In genomic region chr13:27463500-27463899, GRCh38 we compare ENCODE assay signal across 15 cellular contexts. TPM values are rescaled to one million over a fixed set of nuclear protein-coding genes. Genes with fewer than 3 reads are reported as not detected.
DNase-seq lines count a peak whose midpoint lies in the region; ATAC-seq, FAIRE-seq and TF ChIP-seq lines count a peak whose summit lies in the region.
"Had no signal": no experiment of that assay in that cellular context is flagged by ENCODE, and none has a peak within 500 bp of the region (broad histone marks: within the 10 kb centered on the region; RNA-seq: fewer than 3 reads in every experiment).

No MANE protein-coding gene starts in this region.

- H2AFZ ChIP-seq in OCI-LY3 (ENCODE audit: low read depth, low read length) (peak overlapping the region; percentile 59; the same call in 1 of the 2 replicates), H1 (ENCODE audit: low read length) (0 out of 2 replicates have a peak overlapping the region, but pooled peaks have one; percentile 14), osteoblast (ENCODE audit: low read length) (no peak overlapping the region)

- no peak for FAIRE-seq in H1 (lab: Jason Lieb, UNC)

- CTCF ChIA-PET in H1 (lab: Charles Lee; ENCODE audit: partially characterized antibody): interaction anchor here (1.0 to 1.3 kb wide), 2 partner anchors 70 to 101 kb away, joined by 3 read pairs; no protein-coding TSS in a partner anchor

- no peak overlapping the region for H4K8ac ChIP-seq in H1 (ENCODE audit: extremely low read depth, insufficient read depth, low read length)

- H3K36me3 ChIP-seq in heart left ventricle: no peaks in the 10 kb centered on the region
- peaks cover 2% of the 10 kb centered on the region for H3K36me3 ChIP-seq in OCI-LY3 (replicated peaks; ENCODE audit: low read depth, low read length)
- H3K36me3 ChIP-seq in H1 (ENCODE audit: control insufficient read depth in 2 of 4, insufficient read depth in 4 of 4, low read length in 3 of 4): no peaks in the 10 kb centered on the region
- no peaks in the 10 kb centered on the region for H3K36me3 ChIP-seq in osteoblast (ENCODE audit: insufficient read depth, low read length)
- H3K36me3 ChIP-seq: BE2C had no signal

- no peak overlapping the region for H3K18ac ChIP-seq in H1 (ENCODE audit: extremely low read depth, low read length)

- no peaks in the 10 kb centered on the region for H3K23me2 ChIP-seq in H1 (ENCODE audit: low read depth, low read length)

- H2BK20ac ChIP-seq in H1 (ENCODE audit: low read length): no peak overlapping the region

- H3K9me3 ChIP-seq in heart left ventricle (no peaks in the 10 kb centered on the region), OCI-LY3 (ENCODE audit: insufficient read depth, low read length) (peaks cover 2% of the 10 kb centered on the region; the same call in 1 of the 2 replicates), H1 (ENCODE audit: insufficient read depth in 2 of 2, low read depth in 1 of 2, low read length in 1 of 2) (no peaks in the 10 kb centered on the region; a peak in 1 of 4 replicates), osteoblast (ENCODE audit: low read depth, low read length) (no peaks in the 10 kb centered on the region)
- H3K9me3 ChIP-seq: BE2C had no signal

- no peak overlapping the region for H3K56ac ChIP-seq in H1 (replicated peaks; ENCODE audit: insufficient read length, low read depth, low read length)

- H2BK15ac ChIP-seq in H1 (ENCODE audit: low read length): no peak overlapping the region

- H3K79me1 ChIP-seq in H1 (ENCODE audit: low read depth, low read length): no peaks in the 10 kb centered on the region

- H4K91ac ChIP-seq in H1 (replicated peaks; ENCODE audit: insufficient read length, low read length): no peak overlapping the region

- no peak overlapping the region for H3K9ac ChIP-seq in OCI-LY3 (ENCODE audit: low read length)
- no peak overlapping the region for H3K9ac ChIP-seq in H1 (replicated peaks in 1 of 4; ENCODE audit: extremely low read depth in 1 of 4, low read depth in 3 of 4, low read length in 3 of 4)

- H3K4ac ChIP-seq in H1 (replicated peaks; ENCODE audit: insufficient read length, low read depth, low read length): no peak overlapping the region

- H2BK12ac ChIP-seq in H1 (ENCODE audit: low read depth, low read length): no peak overlapping the region

- no peak overlapping the region for H3K14ac ChIP-seq in H1 (ENCODE audit: insufficient read length)

- no peak for TF ChIP-seq RAD21 in H1 (IDR thresholded peaks at IDR 0.05 in 1 of 2, conservative IDR thresholded peaks at IDR 0.05 in 1 of 2; ENCODE audit: low read depth in 2 of 2, low read length in 2 of 2)

- 45 to 65% (median 53%) methylated on average over 4 to 6 of the region's 6 CpGs for WGBS in heart left ventricle, 4 donors
- 78% methylated on average over 6 of the region's 6 CpGs; no CpG with 5 or more reads in 1 of the 2 experiments for WGBS in H1 (ENCODE audit: extremely low coverage in 1 of 2, insufficient coverage in 1 of 2, insufficient read length in 1 of 2, insufficient replicate concordance in 2 of 2, low coverage in 1 of 2, low lambda C conversion rate in 2 of 2, missing lambda C conversion rate in 1 of 2), 2 experiments

- H3K79me2 ChIP-seq in OCI-LY3 (ENCODE audit: low read length) (no peaks in the 10 kb centered on the region), H1 (ENCODE audit: control insufficient read depth in 1 of 2, insufficient read depth in 2 of 2, low read length in 2 of 2) (no peaks in the 10 kb centered on the region), osteoblast (ENCODE audit: insufficient read depth, low read length) (no peaks in the 10 kb centered on the region)

- ATAC-seq in heart left ventricle: peak in 3 of 4 donors; percentile 12 to 44 (median 15)
- ATAC-seq: CD8-positive, alpha-beta T cell had no signal

- POLR2A ChIA-PET in H1 (lab: Charles Lee; ENCODE audit: partially characterized antibody): interaction anchor here (1.6 kb wide), 1 partner anchor 12 kb away, joined by 5 read pairs; no protein-coding TSS in a partner anchor

- TF ChIP-seq CTCF in heart left ventricle (IDR thresholded peaks at IDR 0.05): no peak
- no peak for TF ChIP-seq CTCF in OCI-LY3 (IDR thresholded peaks at IDR 0.05; ENCODE audit: low read depth, low read length)
- TF ChIP-seq CTCF in H1 (IDR thresholded peaks at IDR 0.05; ENCODE audit: control extremely low read depth in 1 of 3, insufficient read depth in 1 of 3, low read depth in 1 of 3, low read length in 3 of 3): no peak
- TF ChIP-seq CTCF in osteoblast (IDR thresholded peaks at IDR 0.05; ENCODE audit: extremely low read depth, low read depth, low read length): no peak

- no peak overlapping the region for H3K23ac ChIP-seq in H1 (ENCODE audit: insufficient read length)

- H2BK120ac ChIP-seq in H1 (replicated peaks; ENCODE audit: low read depth, low read length): no peak overlapping the region

- H3K4me3 ChIP-seq in heart left ventricle (no peak overlapping the region), OCI-LY3 (ENCODE audit: low read length) (no peak overlapping the region), H1 (ENCODE audit: extremely low read depth in 1 of 4, insufficient read depth in 2 of 4, low read depth in 3 of 4, low read length in 4 of 4) (no peak overlapping the region), osteoblast (ENCODE audit: insufficient read depth, low read length) (no peak overlapping the region)

- H3K27ac ChIP-seq in heart left ventricle (peak overlapping the region in 3 of 12 donors; percentile 23 to 32 (median 25)), OCI-LY3 (ENCODE audit: low read length) (no peak overlapping the region), H1 (ENCODE audit: low read depth, low read length) (no peak overlapping the region), osteoblast (ENCODE audit: low read depth, low read length) (no peak overlapping the region)
- H3K27ac ChIP-seq: RWPE1 had no signal

- H4K5ac ChIP-seq in H1 (ENCODE audit: insufficient read length, low read depth, low read length): no peak overlapping the region

- no peak overlapping the region for H2BK5ac ChIP-seq in H1 (ENCODE audit: low read depth, low read length)

- TF ChIP-seq POLR2A in heart left ventricle (IDR thresholded peaks at IDR 0.05) (no peak), H1 (IDR thresholded peaks at IDR 0.05; ENCODE audit: control extremely low read depth in 1 of 2, low read depth in 2 of 2, low read length in 2 of 2) (no peak)

- no peak overlapping the region for H3K4me2 ChIP-seq in OCI-LY3 (ENCODE audit: low read length)
- H3K4me2 ChIP-seq in H1 (ENCODE audit: insufficient read depth in 1 of 2, low read depth in 2 of 2, low read length in 2 of 2): no peak overlapping the region
- no peak overlapping the region for H3K4me2 ChIP-seq in osteoblast (ENCODE audit: insufficient read depth, low read length)

- DNase-seq in heart left ventricle (no peak), cardiac septum (ENCODE audit: low spot score) (no peak), H1 (ENCODE audit: low read depth in 1 of 2, low spot score in 2 of 2) (no peak), osteoblast (ENCODE audit: insufficient read length, low spot score, missing footprints) (peak; percentile 37), NCI-H1092 treated with DMSO at 0.1 percent for 48 hours (lab: John Stamatoyannopoulos, UW) (no peak), NCI-H2029 (lab: John Stamatoyannopoulos, UW) (no peak)
- DNase-seq in effector CD4-positive, alpha-beta T cell: no peak
- DNase-seq: BE2C; CD8-positive, alpha-beta T cell; H9; Kasumi-1; NCI-H1930; NCI-H510A treated with DMSO at 0.1 percent for 48 hours had no signal

- H4K20me1 ChIP-seq in OCI-LY3 (ENCODE audit: insufficient read depth, low read length): no peaks in the 10 kb centered on the region
- no peaks in the 10 kb centered on the region for H4K20me1 ChIP-seq in H1 (replicated peaks in 1 of 2; ENCODE audit: control insufficient read depth in 1 of 2, insufficient read depth in 2 of 2, low read length in 2 of 2)
- H4K20me1 ChIP-seq in osteoblast (ENCODE audit: insufficient read depth, low read length): no peaks in the 10 kb centered on the region

- no peaks in the 10 kb centered on the region for H3K27me3 ChIP-seq in heart left ventricle
- H3K27me3 ChIP-seq in OCI-LY3 (ENCODE audit: low read depth, low read length): no peaks in the 10 kb centered on the region
- H3K27me3 ChIP-seq in H1 (replicated peaks in 1 of 4; ENCODE audit: control insufficient read depth in 3 of 4, extremely low read depth in 1 of 4, insufficient read depth in 3 of 4, low read length in 3 of 4): no peaks in the 10 kb centered on the region; a peak in 1 of 7 replicates
- H3K27me3 ChIP-seq in osteoblast (ENCODE audit: insufficient read depth, low read length): no peaks in the 10 kb centered on the region
- H3K27me3 ChIP-seq: BE2C had no signal

- no peak overlapping the region for H2AK5ac ChIP-seq in H1 (ENCODE audit: low read depth, low read length)

- intact Hi-C loops in heart left ventricle (cut with DNase I) (no loop called here), cardiac septum (cut with DNase I) (no loop called here)

- no peak for TF ChIP-seq EP300 in H1 (IDR thresholded peaks at IDR 0.05; ENCODE audit: borderline replicate concordance in 1 of 2, low read depth in 2 of 2, low read length in 2 of 2)

- peaks cover 0 to 23% (median 9%) of the 10 kb centered on the region in 12 donors for H3K4me1 ChIP-seq in heart left ventricle
- peaks cover 4% of the 10 kb centered on the region; the same call in 1 of the 2 replicates for H3K4me1 ChIP-seq in OCI-LY3 (ENCODE audit: low read length)
- H3K4me1 ChIP-seq in H1 (replicated peaks in 1 of 4; ENCODE audit: control insufficient read depth in 3 of 4, insufficient read depth in 4 of 4, low read length in 3 of 4): no peaks in the 10 kb centered on the region
- H3K4me1 ChIP-seq in osteoblast (ENCODE audit: insufficient read depth, low read length): no peaks in the 10 kb centered on the region
- H3K4me1 ChIP-seq: BE2C had no signal

RNA-seq across cellular contexts. Expression of gene MTIF3, which starts 13.1 kb away (rescaled TPM):
- total RNA-seq in heart left ventricle: 100 to 1,000 TPM; 101 to 252 (median 123) TPM
- 100 to 1,000 TPM; 136 to 257 TPM for polyA plus RNA-seq in heart left ventricle
- 83.8 TPM for total RNA-seq in cardiac septum
- 32.2 and 36.4 TPM in 2 replicates for total RNA-seq in H1 (2021; fragmentation: NEBNext Ultra II Directional; extraction: Animal tissue kit (Norgen Biotek cat#: 25700))
- polyA plus RNA-seq in H1 (2011; rRNA removed): 19.8 and 29.4 TPM in 2 replicates
- 43.4 TPM for polyA plus RNA-seq in H1 (2011; cell fraction: cytosol; rRNA removed)
- 21.7 TPM for polyA plus RNA-seq in H1 (2011; cell fraction: nucleus; rRNA removed)
- 29.1 to 47.7 TPM (median 36.0 TPM) in 4 replicates for polyA plus RNA-seq in H1 (2012, experiment 1 of 2)
- 3.0 TPM for polyA plus RNA-seq in H1 (2012, experiment 2 of 2)
- polyA plus RNA-seq in H1 (2013, experiment 1 of 2): 80.1 TPM
- 84.4 TPM for polyA plus RNA-seq in H1 (2013, experiment 2 of 2)
- 10.4 and 17.7 TPM in 2 replicates for polyA minus RNA-seq in H1 (2011; rRNA and poly(A)+ RNA removed)
- 12.7 TPM for polyA minus RNA-seq in H1 (2011; cell fraction: cytosol; rRNA and poly(A)+ RNA removed)
- 28.7 TPM for polyA minus RNA-seq in H1 (2011; cell fraction: nucleus; rRNA and poly(A)+ RNA removed)
- 63.6 and 65.5 TPM in 2 replicates for total RNA-seq in osteoblast

RNA-seq across cellular contexts. Expression of gene GTF3A, which starts 39.1 kb away (rescaled TPM):
- total RNA-seq in heart left ventricle (100 to 1,000 TPM; 138 to 387 (median 181) TPM), cardiac septum (167 TPM), osteoblast (111 and 115 TPM in 2 replicates)
- polyA plus RNA-seq in heart left ventricle (100 to 1,000 TPM; 233 to 593 TPM), H1 (2011; rRNA removed) (41.6 and 49.9 TPM in 2 replicates)
- total RNA-seq in H1 (2021; fragmentation: NEBNext Ultra II Directional; extraction: Animal tissue kit (Norgen Biotek cat#: 25700)): 92.3 and 96.5 TPM in 2 replicates
- 45.7 TPM for polyA plus RNA-seq in H1 (2011; cell fraction: cytosol; rRNA removed)
- 154 TPM for polyA plus RNA-seq in H1 (2011; cell fraction: nucleus; rRNA removed)
- 68.3 to 99.9 TPM (median 81.2 TPM) in 4 replicates for polyA plus RNA-seq in H1 (2012, experiment 1 of 2)
- polyA plus RNA-seq in H1 (2012, experiment 2 of 2): 35.3 TPM
- polyA plus RNA-seq in H1 (2013, experiment 1 of 2): 147 TPM
- polyA plus RNA-seq in H1 (2013, experiment 2 of 2): 137 TPM
- polyA minus RNA-seq in H1 (2011; rRNA and poly(A)+ RNA removed): 37.9 and 39.7 TPM in 2 replicates
- polyA minus RNA-seq in H1 (2011; cell fraction: cytosol; rRNA and poly(A)+ RNA removed): 25.3 TPM
- polyA minus RNA-seq in H1 (2011; cell fraction: nucleus; rRNA and poly(A)+ RNA removed): 168 TPM
